1 cellular context compared by ENCODE assay signal in genomic region chr12:98490491-98491453, GRCh38.
TF ChIP-seq lines count a peak whose summit lies in the region.

No MANE protein-coding gene starts in this region.

TF ChIP-seq in GM12878, 131 proteins besides CTCF, POLR2A, EP300 and RAD21 (continued from another document and continues in another):
- no peak for TF ChIP-seq BCLAF1 (IDR thresholded peaks at IDR 0.05)
- peak; percentile 73 for TF ChIP-seq MEF2B (IDR thresholded peaks at IDR 0.05; ENCODE audit: partially characterized antibody, poor library complexity, severe bottlenecking)
- TF ChIP-seq IRF5 (IDR thresholded peaks at IDR 0.05; ENCODE audit: borderline replicate concordance) = no peak
- TF ChIP-seq SIN3A (IDR thresholded peaks at IDR 0.05; ENCODE audit: low read depth, low read length) = no peak
- no peak for TF ChIP-seq MYC (IDR thresholded peaks at IDR 0.05; ENCODE audit: insufficient read depth, insufficient read length, insufficient replicate concordance, low read length, severe bottlenecking)
- TF ChIP-seq MLLT1 (IDR thresholded peaks at IDR 0.05) = no peak
- TF ChIP-seq SMAD1 (IDR thresholded peaks at IDR 0.05; ENCODE audit: low read depth, partially characterized antibody) = no peak
- TF ChIP-seq CEBPB (IDR thresholded peaks at IDR 0.05; ENCODE audit: borderline replicate concordance in 1 of 2, low read depth in 2 of 2, low read length in 2 of 2) = no peak
- no peak for TF ChIP-seq PAX8 (IDR thresholded peaks at IDR 0.05)
- no peak for TF ChIP-seq DPF2 (IDR thresholded peaks at IDR 0.05)
- peak; percentile 55 for TF ChIP-seq SKIL (IDR thresholded peaks at IDR 0.05; ENCODE audit: low read depth, poor library complexity, severe bottlenecking)
- TF ChIP-seq PBX3 (IDR thresholded peaks at IDR 0.05; ENCODE audit: insufficient replicate concordance, low read depth, low read length) = no peak
- TF ChIP-seq ELK1 (IDR thresholded peaks at IDR 0.05; ENCODE audit: low read depth, low read length) = no peak
- TF ChIP-seq HDAC2 (IDR thresholded peaks at IDR 0.05) = no peak
- peak; percentile 73 for TF ChIP-seq EED (IDR thresholded peaks at IDR 0.05; ENCODE audit: low read depth)
- TF ChIP-seq TBL1XR1 (IDR thresholded peaks at IDR 0.05; ENCODE audit: low read depth, low read length) = no peak
- 0 out of 2 replicates have a peak, but pooled peaks have one; percentile 47 for TF ChIP-seq POLR2AphosphoS5 (IDR thresholded peaks at IDR 0.05; ENCODE audit: low read length)
- TF ChIP-seq ZNF207 (IDR thresholded peaks at IDR 0.05; ENCODE audit: borderline replicate concordance) = no peak
- peak; percentile 68 for TF ChIP-seq NBN (IDR thresholded peaks at IDR 0.05)
- no peak for TF ChIP-seq HCFC1 (IDR thresholded peaks at IDR 0.05; ENCODE audit: low read length)
- TF ChIP-seq SREBF2 (IDR thresholded peaks at IDR 0.05; ENCODE audit: low read length) = no peak
- peak; percentile 35; the same call in 1 of the 2 replicates for TF ChIP-seq NFIC (IDR thresholded peaks at IDR 0.05; ENCODE audit: low read depth, low read length)
- no peak for TF ChIP-seq BCL11A (IDR thresholded peaks at IDR 0.05; ENCODE audit: low read depth, low read length)
- no peak for TF ChIP-seq RFX5 (IDR thresholded peaks at IDR 0.05; ENCODE audit: low read depth, low read length)
- TF ChIP-seq RUNX3 (IDR thresholded peaks at IDR 0.05; ENCODE audit: low read length) = peak; percentile 90
- TF ChIP-seq ATF7 (IDR thresholded peaks at IDR 0.05; ENCODE audit: low read depth) = 0 out of 2 replicates have a peak, but pooled peaks have one; percentile 28
- TF ChIP-seq PRDM15 (CRISPR knock-in tag; IDR thresholded peaks at IDR 0.05) = no peak
- TF ChIP-seq CUX1 (IDR thresholded peaks at IDR 0.05; ENCODE audit: insufficient replicate concordance, low read depth, low read length) = no peak
- no peak for TF ChIP-seq CHD1 (IDR thresholded peaks at IDR 0.05; ENCODE audit: low read depth, low read length)
- no peak for TF ChIP-seq WRNIP1 (IDR thresholded peaks at IDR 0.05; ENCODE audit: borderline replicate concordance, low read depth, low read length)
- TF ChIP-seq SMARCA5 (IDR thresholded peaks at IDR 0.05) = peak; percentile 86
- peak; percentile 88 to 93 for TF ChIP-seq IKZF2 (IDR thresholded peaks at IDR 0.05)
- TF ChIP-seq TAF1 (IDR thresholded peaks at IDR 0.05; ENCODE audit: borderline replicate concordance, low read depth, low read length) = peak; percentile 31; the same call in 1 of the 2 replicates
- TF ChIP-seq SPI1 (IDR thresholded peaks at IDR 0.05; ENCODE audit: borderline replicate concordance, insufficient read depth, low read depth, low read length) = no peak
- TF ChIP-seq PKNOX1 (IDR thresholded peaks at IDR 0.05) = no peak
- TF ChIP-seq ZNF24 (IDR thresholded peaks at IDR 0.05) = 0 out of 2 replicates have a peak, but pooled peaks have one; percentile 41
- TF ChIP-seq IRF4 (IDR thresholded peaks at IDR 0.05; ENCODE audit: low read depth, low read length) = 0 out of 2 replicates have a peak, but pooled peaks have one; percentile 24
- TF ChIP-seq SMAD5 (IDR thresholded peaks at IDR 0.05; ENCODE audit: low read depth) = no peak
- TF ChIP-seq LARP7 (IDR thresholded peaks at IDR 0.05) = peak; percentile 32; the same call in 1 of the 2 replicates
- no peak for TF ChIP-seq BMI1 (IDR thresholded peaks at IDR 0.05; ENCODE audit: borderline replicate concordance)
